In the genomic region with DNA sequence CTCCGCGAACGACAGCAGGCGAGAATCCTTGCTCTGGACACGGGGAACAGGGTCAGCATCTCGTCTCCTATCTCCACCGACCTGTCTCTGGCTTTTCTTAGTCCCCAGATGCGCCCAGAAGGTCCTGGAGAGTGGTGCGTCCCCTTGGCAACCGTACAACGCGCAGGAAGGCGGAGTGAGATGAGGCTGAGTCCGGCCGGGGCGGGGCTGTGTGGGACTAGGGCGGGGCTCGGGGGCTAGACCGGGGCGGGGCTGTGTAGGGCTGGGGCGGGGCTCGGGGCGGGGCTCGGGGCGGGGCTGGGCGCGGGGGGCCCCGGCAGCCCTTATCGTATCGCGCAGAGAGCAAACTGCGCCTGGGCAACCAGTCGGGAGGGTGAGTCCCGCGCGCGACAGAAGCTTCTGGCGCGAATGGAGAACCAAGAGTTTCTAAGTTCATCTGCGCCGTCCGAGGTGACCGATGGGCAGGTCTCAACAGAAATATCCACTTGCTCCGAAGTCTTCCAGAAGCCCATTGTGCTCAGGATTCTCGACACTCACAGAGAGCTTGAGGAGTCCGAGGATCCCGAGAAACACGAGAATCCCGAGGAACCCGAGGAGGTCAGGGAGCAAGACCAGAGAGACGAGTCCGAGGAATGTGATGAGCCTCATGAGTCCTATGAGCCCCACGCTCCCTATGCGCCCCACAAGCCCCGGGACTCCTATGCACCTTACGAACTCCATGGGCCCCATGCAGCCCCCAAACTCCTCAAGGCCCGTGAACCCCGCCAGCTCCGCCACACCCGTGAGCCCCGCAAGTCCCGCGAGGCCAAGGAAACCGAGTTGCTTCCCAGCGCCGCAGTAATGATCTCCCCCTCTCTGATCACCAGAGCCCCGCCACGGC, we compare ENCODE assay signal across 8 cellular contexts. TPM values are rescaled to one million over a fixed set of nuclear protein-coding genes. Genes with fewer than 3 reads are reported as not detected.
DNase-seq lines count a peak whose midpoint lies in the region; ATAC-seq and TF ChIP-seq lines count a peak whose summit lies in the region.

No MANE protein-coding gene starts in this region.

- no peaks in the 10 kb centered on the region for H3K9me3 Mint-ChIP-seq in activated naive CD4-positive, alpha-beta T cell treated with anti-CD3 and anti-CD28 coated beads for 36 hours

- H3K27ac ChIP-seq in substantia nigra (ENCODE audit: low read depth, low read length, poor library complexity, severe bottlenecking), result peak overlapping the region; percentile 49

- no peaks in the 10 kb centered on the region for H3K36me3 Mint-ChIP-seq in activated naive CD4-positive, alpha-beta T cell treated with anti-CD3 and anti-CD28 coated beads for 36 hours (ENCODE audit: low read depth)

- H3K4me3 Mint-ChIP-seq in activated naive CD4-positive, alpha-beta T cell treated with anti-CD3 and anti-CD28 coated beads for 36 hours, result peak overlapping the region; percentile 58

- H3K4me1 Mint-ChIP-seq in activated naive CD4-positive, alpha-beta T cell treated with anti-CD3 and anti-CD28 coated beads for 36 hours (ENCODE audit: low read depth), result peaks cover 1% of the 10 kb centered on the region

- CTCF ChIA-PET in activated naive CD4-positive, alpha-beta T cell treated with anti-CD3 and anti-CD28 coated beads for 36 hours (lab: Charles Lee), result interaction anchor here (0.9 to 2.0 kb wide), 3 partner anchors 13 to 306 kb away, joined by 3 to 9 read pairs (median 3); no protein-coding TSS in a partner anchor

- peaks cover 4% of the 10 kb centered on the region for H3K27me3 Mint-ChIP-seq in activated naive CD4-positive, alpha-beta T cell treated with anti-CD3 and anti-CD28 coated beads for 36 hours (ENCODE audit: low read depth)

- ATAC-seq in GM21737 (IDR thresholded peaks at IDR 0.05; ENCODE audit: unreplicated experiment) (peak; percentile 97), omental fat pad (ENCODE audit: low FRiP score) (peak; percentile 98)

- intact Hi-C loops in activated naive CD4-positive, alpha-beta T cell treated with anti-CD3 and anti-CD28 coated beads for 36 hours (cut with micrococcal nuclease), result loop anchor here (1.0 to 5.0 kb wide), 8 partner anchors 14 to 1133 kb away; a partner anchor contains a TSS
- intact Hi-C loops in head of caudate nucleus (cut with DNase I), result loop anchor here (10.0 kb wide), 1 partner anchor 96 kb away; a partner anchor contains a TSS

- in situ Hi-C loops in KBM-7 (cut with MboI; ENCODE audit: low pct_unique_long_range_greater_than_20kb, low sequenced_read_pairs), result no loop called here

- DNase-seq in DMS153 (lab: John Stamatoyannopoulos, UW) (peak; percentile 5), KBM-7 (peak; percentile 50), SK-N-DZ (ENCODE audit: low spot score) (peak; percentile 87), head of caudate nucleus (peak; percentile 60 to 96 (median 86)), omental fat pad (ENCODE audit: low spot score) (peak; percentile 87), substantia nigra (lab: John Stamatoyannopoulos, UW) (peak; percentile 6 to 97 (median 53))
- peak; percentile 88 for DNase-seq in activated naive CD4-positive, alpha-beta T cell treated with anti-CD3 and anti-CD28 coated beads for 36 hours

- no peak overlapping the region for H3K27ac Mint-ChIP-seq in activated naive CD4-positive, alpha-beta T cell treated with anti-CD3 and anti-CD28 coated beads for 36 hours

- TF ChIP-seq CTCF in omental fat pad (IDR thresholded peaks at IDR 0.05), result no peak

RNA-seq across cellular contexts. Expression of a gene that starts 24.9 kb away (rescaled TPM):
- not detected in 2 replicates for polyA plus RNA-seq in SK-N-DZ (2014; cell fraction: cytosol; rRNA removed)
- 0.59 TPM in 1 of 2 replicates, not detected in the other for polyA plus RNA-seq in SK-N-DZ (2014; cell fraction: nucleus; rRNA removed)
- under 1 TPM; 0.21 to 0.27 TPM for total RNA-seq in activated naive CD4-positive, alpha-beta T cell treated with anti-CD3 and anti-CD28 coated beads for 36 hours
- total RNA-seq in omental fat pad, result under 1 TPM in 2 of 4 donors, not detected in 2; 0.12 to 0.19 TPM

Comparison
In these comparisons a context has a peak if more than half of its experiments do, and no peak if none do; other contexts are left out.
1. Peak in every context shown above with its lines: DNase-seq, ATAC-seq and H3K27ac ChIP-seq.
2. DNase-seq: peak in every context shown above with its lines; median percentile 88 in activated naive CD4-positive, alpha-beta T cell treated with anti-CD3 and anti-CD28 coated beads for 36 hours; 87 in SK-N-DZ; 87 in omental fat pad; 86 in head of caudate nucleus; 53 in substantia nigra; 50 in KBM-7; 5 in DMS153.